Comparison of ENCODE assay signal across 20 cellular contexts in the genomic region with DNA sequence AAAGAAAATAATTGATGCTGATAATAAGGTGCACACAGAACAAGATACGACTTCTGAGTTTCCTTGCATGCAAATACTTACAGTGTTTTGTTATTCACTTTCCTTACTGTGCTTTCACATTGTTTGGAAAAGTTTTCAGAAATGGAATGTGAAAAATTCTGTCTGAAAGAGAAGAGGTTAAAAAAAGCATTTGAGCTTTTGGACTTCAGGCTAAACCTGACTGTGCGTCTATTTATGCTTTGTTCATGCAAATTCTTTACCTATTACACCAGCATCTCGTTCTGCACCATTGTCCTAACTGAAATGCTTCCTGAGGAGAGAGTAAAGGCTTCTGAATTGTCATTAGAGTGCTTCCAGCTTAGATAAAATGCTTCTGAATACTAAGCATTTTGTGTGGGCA.
DNase-seq lines count a peak whose midpoint lies in the region; ATAC-seq and TF ChIP-seq lines count a peak whose summit lies in the region.
"Had no signal": no experiment of that assay in that cellular context is flagged by ENCODE, and none has a peak within 500 bp of the region (broad histone marks: within the 10 kb centered on the region; RNA-seq: fewer than 3 reads in every experiment).

No MANE protein-coding gene starts in this region.

- H3K4me1 ChIP-seq in mesendoderm (ENCODE audit: control insufficient read depth, low read depth, low read length), result peaks cover 2% of the 10 kb centered on the region
- H3K4me1 ChIP-seq: body of pancreas had no signal

- no peaks in the 10 kb centered on the region for H3K36me3 Mint-ChIP-seq in CD4-positive, alpha-beta T cell (ENCODE audit: low read depth)
- H3K36me3 Mint-ChIP-seq: naive thymus-derived CD8-positive, alpha-beta T cell had no signal

- H2BK5ac ChIP-seq in mesendoderm (ENCODE audit: low read length), result no peak overlapping the region

- H3K18ac ChIP-seq in mesendoderm (ENCODE audit: low read length), result no peak overlapping the region

- no peaks in the 10 kb centered on the region for H3K36me3 ChIP-seq in mesendoderm (ENCODE audit: control insufficient read depth, insufficient read depth, low read length)

- no peaks in the 10 kb centered on the region for H3K79me2 ChIP-seq in mesendoderm (ENCODE audit: control insufficient read depth, insufficient read depth, low read length)

- H3K56ac ChIP-seq in mesendoderm (ENCODE audit: low read length), result no peak overlapping the region

- no peak overlapping the region for H2BK120ac ChIP-seq in mesendoderm (ENCODE audit: low read depth, low read length)

- H3K23ac ChIP-seq in mesendoderm (ENCODE audit: low read length), result no peak overlapping the region

- intact Hi-C loops in CD4-positive, alpha-beta T cell (cut with DNase I, micrococcal nuclease), result no loop called here

- no peak overlapping the region for H3K4ac ChIP-seq in mesendoderm (ENCODE audit: low read depth, low read length)

- no peak overlapping the region for H3K4me2 ChIP-seq in mesendoderm (ENCODE audit: low read length)

- H4K5ac ChIP-seq in mesendoderm (ENCODE audit: low read length), result no peak overlapping the region

- no peak overlapping the region for H3K4me3 Mint-ChIP-seq in CD4-positive, alpha-beta T cell
- H3K4me3 Mint-ChIP-seq: activated CD4-positive, alpha-beta T cell treated with anti-CD3 and anti-CD28 coated beads for 36 hours; naive thymus-derived CD8-positive, alpha-beta T cell; T-helper 2 cell treated with Interferon-gamma antibody and Interleukin-4, amounts not matched to agents 5 μg/mL and 100 μg/mL, for 36 hours had no signal

- peak; percentile 28 for DNase-seq in EH (ENCODE audit: low read depth)
- DNase-seq in NCI-H526 (lab: John Stamatoyannopoulos, UW), result peak; percentile 89 to 90
- DNase-seq in epithelial cell of esophagus (ENCODE audit: low read depth), result peak; percentile 44
- peak; percentile 75 for DNase-seq in mesendoderm
- no peak for DNase-seq in NCI-H1048 (lab: John Stamatoyannopoulos, UW)
- DNase-seq in CD4-positive, alpha-beta T cell, result no peak
- DNase-seq: activated CD4-positive, alpha-beta T cell treated with anti-CD3 and anti-CD28 coated beads for 36 hours; activated CD8-positive, alpha-beta memory T cell treated with anti-CD3 and anti-CD28 coated beads, Interleukin-2, amount 50 U/mL, for 4 hours; activated naive CD4-positive, alpha-beta T cell; body of pancreas; dorsolateral prefrontal cortex; Karpas-422; naive thymus-derived CD8-positive, alpha-beta T cell; NCI-H1105 treated with DMSO at 0.1 percent for 48 hours; SHP77 treated with DMSO at 0.1 percent for 48 hours had no signal

- H3K27ac Mint-ChIP-seq in CD4-positive, alpha-beta T cell, result no peak overlapping the region
- H3K27ac Mint-ChIP-seq: activated CD4-positive, alpha-beta T cell treated with anti-CD3 and anti-CD28 coated beads for 36 hours; naive thymus-derived CD8-positive, alpha-beta T cell; T-helper 2 cell treated with Interferon-gamma antibody and Interleukin-4, amounts not matched to agents 5 μg/mL and 100 μg/mL, for 36 hours had no signal

- no peak overlapping the region for H3K9ac ChIP-seq in mesendoderm (ENCODE audit: low read length)

- H3K27ac ChIP-seq in mesendoderm (ENCODE audit: low read depth, low read length), result no peak overlapping the region
- no peak overlapping the region for H3K27ac ChIP-seq in CD4-positive, alpha-beta T cell (ENCODE audit: low read depth, low read length)
- H3K27ac ChIP-seq: body of pancreas had no signal

- no peaks in the 10 kb centered on the region for H3K4me1 Mint-ChIP-seq in CD4-positive, alpha-beta T cell (ENCODE audit: low read depth)
- H3K4me1 Mint-ChIP-seq: activated CD4-positive, alpha-beta T cell treated with anti-CD3 and anti-CD28 coated beads for 36 hours; naive thymus-derived CD8-positive, alpha-beta T cell had no signal

- no peaks in the 10 kb centered on the region for H3K79me1 ChIP-seq in mesendoderm (ENCODE audit: low read length)

- H4K8ac ChIP-seq in mesendoderm (ENCODE audit: low read depth, low read length), result no peak overlapping the region

- POLR2A ChIA-PET in CD4-positive, alpha-beta T cell (lab: Charles Lee), result no interaction called here

- H3K9me3 Mint-ChIP-seq in CD4-positive, alpha-beta T cell, result no peaks in the 10 kb centered on the region
- H3K9me3 Mint-ChIP-seq: naive thymus-derived CD8-positive, alpha-beta T cell; T-helper 2 cell treated with Interferon-gamma antibody and Interleukin-4, amounts not matched to agents 5 μg/mL and 100 μg/mL, for 36 hours had no signal

- no peak for ATAC-seq in CD4-positive, alpha-beta T cell (ENCODE audit: poor library complexity)
- ATAC-seq in GM21786 (IDR thresholded peaks at IDR 0.05; ENCODE audit: unreplicated experiment) (no peak), HG03521 (IDR thresholded peaks at IDR 0.05; ENCODE audit: unreplicated experiment) (no peak)
- ATAC-seq: activated CD4-positive, alpha-beta T cell treated with anti-CD3 and anti-CD28 coated beads for 36 hours; body of pancreas; GM12878; naive thymus-derived CD8-positive, alpha-beta T cell had no signal

- H3K9me3 ChIP-seq in CD4-positive, alpha-beta T cell (ENCODE audit: control insufficient read depth, low read length), result no peaks in the 10 kb centered on the region
- H3K9me3 ChIP-seq: body of pancreas, Caco-2 had no signal

- WGBS in mesendoderm (ENCODE audit: extremely low coverage, insufficient coverage, low lambda C conversion rate), result no CpG with 5 or more reads among the region's 3 CpGs

- no peaks in the 10 kb centered on the region for H3K27me3 ChIP-seq in mesendoderm (ENCODE audit: insufficient read depth, low read length, poor library complexity)
- H3K27me3 ChIP-seq in CD4-positive, alpha-beta T cell (ENCODE audit: control insufficient read depth, insufficient read depth, low read length), result no peaks in the 10 kb centered on the region
- H3K27me3 ChIP-seq: body of pancreas, dorsolateral prefrontal cortex had no signal

- CTCF ChIA-PET in CD4-positive, alpha-beta T cell (lab: Charles Lee), result no interaction called here

- no peak for TF ChIP-seq CTCF in epithelial cell of esophagus (IDR thresholded peaks at IDR 0.05; ENCODE audit: insufficient read depth, low read depth, low read length, missing control alignments)
- TF ChIP-seq CTCF in CD4-positive, alpha-beta T cell (IDR thresholded peaks at IDR 0.05), result no peak

- no peak overlapping the region for H3K4me3 ChIP-seq in epithelial cell of esophagus (ENCODE audit: low read length)
- H3K4me3 ChIP-seq in mesendoderm (ENCODE audit: low read length), result no peak overlapping the region
- H3K4me3 ChIP-seq: body of pancreas, dorsolateral prefrontal cortex, GM12878 had no signal

- no peak overlapping the region for H2BK15ac ChIP-seq in mesendoderm (replicated peaks; ENCODE audit: low read depth)

- H3K27me3 Mint-ChIP-seq in CD4-positive, alpha-beta T cell, result peaks cover 15% of the 10 kb centered on the region

- no peak overlapping the region for H2AK5ac ChIP-seq in mesendoderm (ENCODE audit: low read length)

Comparison
In these comparisons a context has a peak if more than half of its experiments do, and no peak if none do; other contexts are left out.
1. DNase-seq: peak in EH (single experiment), NCI-H526 (2 of 2), epithelial cell of esophagus (single experiment) and mesendoderm (single experiment); none in NCI-H1048 (single experiment) and CD4-positive, alpha-beta T cell (0 of 10).